8 cellular contexts compared by ENCODE assay signal in the genomic region with DNA sequence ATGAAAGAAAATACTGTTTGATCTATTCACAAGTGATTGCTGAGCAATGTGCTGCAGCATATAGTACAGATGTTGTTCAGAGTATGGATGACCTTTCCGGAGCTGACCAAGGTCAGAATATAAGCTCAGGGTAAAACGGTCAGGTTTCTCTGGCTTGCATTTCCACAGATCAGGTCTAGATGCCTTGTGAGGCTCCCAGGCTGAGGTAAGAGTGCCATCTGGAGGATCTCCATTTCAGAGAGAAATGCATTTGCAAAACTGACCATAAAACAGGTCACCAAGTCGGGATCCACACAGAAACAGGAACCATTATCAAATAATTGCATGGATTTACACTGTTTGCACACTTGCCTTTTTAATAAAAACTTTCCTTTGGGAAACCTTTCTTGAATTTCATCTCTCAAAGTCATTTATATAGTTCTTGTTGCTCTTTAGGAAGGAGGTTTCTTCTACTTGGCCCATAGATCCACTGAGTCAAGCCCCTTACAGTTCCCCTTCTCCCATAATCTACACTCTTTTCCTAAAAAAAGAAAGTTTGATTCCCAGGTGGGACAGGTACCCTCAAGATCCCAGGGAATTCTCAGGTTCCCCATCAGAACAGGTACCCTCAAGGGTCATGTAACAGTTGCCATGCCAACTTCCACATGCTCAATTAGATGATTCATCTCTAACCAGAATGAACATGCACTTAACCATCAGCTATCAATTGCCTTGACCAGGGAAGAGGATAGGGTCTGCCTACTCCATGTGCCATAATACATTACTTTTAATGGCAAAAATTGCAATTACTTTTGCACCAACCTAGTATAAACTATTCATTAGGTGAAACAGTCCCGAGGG. TPM values are rescaled to one million over a fixed set of nuclear protein-coding genes. Genes with fewer than 3 reads are reported as not detected.
DNase-seq lines count a peak whose midpoint lies in the region; ATAC-seq and TF ChIP-seq lines count a peak whose summit lies in the region.

No MANE protein-coding gene starts in this region.

- H3K79me2 ChIP-seq in fibroblast of lung (ENCODE audit: control insufficient read depth, insufficient read depth, low read length), result no peaks in the 10 kb centered on the region

- no CpG with 5 or more reads among the region's 4 CpGs for WGBS in IMR-90 (ENCODE audit: extremely low coverage in 2 of 2, insufficient read length in 1 of 2), 2 experiments

- peak; percentile 66 for TF ChIP-seq CTCF in IMR-90 (conservative IDR thresholded peaks at IDR 0.05; ENCODE audit: low read depth, low read length)
- peak; percentile 75 for TF ChIP-seq CTCF in RWPE2 (IDR thresholded peaks at IDR 0.05; ENCODE audit: poor library complexity, severe bottlenecking)
- TF ChIP-seq CTCF in fibroblast of lung (conservative IDR thresholded peaks at IDR 0.05 in 1 of 2, IDR thresholded peaks at IDR 0.05 in 1 of 2; ENCODE audit: low read depth in 1 of 2, low read length in 2 of 2), result peak; percentile 46 to 54

- CTCF ChIA-PET in IMR-90 (lab: Yijun Ruan, JAX), result interaction anchor here (0.6 to 2.9 kb wide), 16 partner anchors 9 to 441 kb away, joined by 3 to 19 read pairs (median 3); a partner anchor contains a TSS

- H3K4me3 ChIP-seq in IMR-90 (ENCODE audit: insufficient read depth, low read depth, low read length) (no peak overlapping the region), RWPE2 (ENCODE audit: severe bottlenecking) (no peak overlapping the region), fibroblast of lung (replicated peaks in 1 of 4; ENCODE audit: control extremely low read depth in 1 of 4, insufficient read depth in 1 of 4, low read depth in 3 of 4, low read length in 4 of 4) (no peak overlapping the region)

- H3K27ac ChIP-seq in IMR-90 (ENCODE audit: insufficient read depth, low read length) (no peak overlapping the region), RWPE2 (ENCODE audit: poor library complexity, severe bottlenecking) (no peak overlapping the region), fibroblast of lung (ENCODE audit: insufficient read depth, low read length) (no peak overlapping the region)

- peaks cover 10% of the 10 kb centered on the region; the same call in 1 of the 2 replicates for H3K9me1 ChIP-seq in IMR-90 (ENCODE audit: insufficient read depth, low read length)

- no peak overlapping the region for H2BK5ac ChIP-seq in IMR-90 (ENCODE audit: low read depth, low read length, poor library complexity, severe bottlenecking)

- no peak overlapping the region for H3K18ac ChIP-seq in IMR-90 (ENCODE audit: low read depth, low read length)

- intact Hi-C loops in IMR-90 (cut with micrococcal nuclease), result loop anchor here (1.0 to 10.0 kb wide), 4 partner anchors 198 to 1516 kb away; a partner anchor contains a TSS

- POLR2A ChIA-PET in IMR-90 (lab: Charles Lee; ENCODE audit: unreplicated experiment), result no interaction called here

- no peak overlapping the region for H2BK20ac ChIP-seq in IMR-90 (ENCODE audit: low read depth, low read length)

- H3K36me3 ChIP-seq in IMR-90 (ENCODE audit: control insufficient read depth, insufficient read depth, low read length) (peaks cover 6% of the 10 kb centered on the region), RWPE2 (ENCODE audit: low read depth) (peaks cover 34% of the 10 kb centered on the region), fibroblast of lung (ENCODE audit: control insufficient read depth, insufficient read depth, low read length) (no peaks in the 10 kb centered on the region)

- H4K20me1 ChIP-seq in IMR-90 (ENCODE audit: insufficient read depth, low read length) (no peaks in the 10 kb centered on the region), fibroblast of lung (ENCODE audit: control insufficient read depth, extremely low read depth, insufficient read depth, low read length) (no peaks in the 10 kb centered on the region)

- no peaks in the 10 kb centered on the region for H3K79me1 ChIP-seq in IMR-90 (ENCODE audit: low read depth in 1 of 2, low read length in 2 of 2)

- dilution Hi-C loops in IMR-90 (cut with HindIII; ENCODE audit: low sequenced_read_pairs, unreplicated experiment), result no loop called here

- peak; percentile 29 for DNase-seq in Caki2 (ENCODE audit: low read depth)
- DNase-seq in IMR-90, result peak; percentile 64
- no peak for DNase-seq in RWPE2 (ENCODE audit: low spot score)
- DNase-seq in fibroblast of lung (ENCODE audit: low read depth in 2 of 2), result peak; percentile 62 to 63
- peak in 39 of 56 donors; percentile 7 to 81 (median 36) for DNase-seq in nucleus accumbens (lab: John Stamatoyannopoulos, UW)
- DNase-seq in mesenteric fat pad (ENCODE audit: low spot score), result no peak
- DNase-seq in NOMO-1 treated with DMSO at 0.1 percent for 48 hours (lab: John Stamatoyannopoulos, UW; ENCODE audit: unreplicated experiment), result no peak

- no peak overlapping the region for H4K5ac ChIP-seq in IMR-90 (ENCODE audit: low read depth, low read length)

- no peak for TF ChIP-seq POLR2A in IMR-90 (IDR thresholded peaks at IDR 0.05; ENCODE audit: low read depth, low read length)

- peak; percentile 79 for TF ChIP-seq RAD21 in IMR-90 (IDR thresholded peaks at IDR 0.05; ENCODE audit: low read length)

- in situ Hi-C loops in Caki2 (cut with HindIII; ENCODE audit: low pct_unique_long_range_greater_than_20kb, low sequenced_read_pairs) (no loop called here), IMR-90 (cut with MboI; ENCODE audit: low sequenced_read_pairs) (loop anchor here (5.0 kb wide), 1 partner anchor 419 kb away; a partner anchor contains a TSS)

- H3K4me1 ChIP-seq in IMR-90 (ENCODE audit: control insufficient read depth, insufficient read depth, low read length), result peaks cover 4% of the 10 kb centered on the region; the same call in 1 of the 2 replicates
- no peaks in the 10 kb centered on the region for H3K4me1 ChIP-seq in RWPE2 (ENCODE audit: insufficient read depth, poor library complexity, severe bottlenecking)
- H3K4me1 ChIP-seq in fibroblast of lung (ENCODE audit: control insufficient read depth, extremely low read depth, insufficient read depth, low read length), result no peaks in the 10 kb centered on the region

- no peak overlapping the region for H3K23ac ChIP-seq in IMR-90 (ENCODE audit: low read depth, low read length)

- no TSS peak for BruUV-seq in IMR-90 (replicated peaks; lab: Mats Ljungman, UMichigan)

- H3K56ac ChIP-seq in IMR-90 (ENCODE audit: extremely low read depth, insufficient read depth, low read length), result no peak overlapping the region

- H3K4ac ChIP-seq in IMR-90 (ENCODE audit: low read depth, low read length), result no peak overlapping the region

- no peak overlapping the region for H2BK120ac ChIP-seq in IMR-90 (ENCODE audit: low read depth, low read length)

- no peak overlapping the region for H2AK5ac ChIP-seq in IMR-90 (ENCODE audit: low read depth, low read length)

- ATAC-seq in IMR-90 (ENCODE audit: low read depth) (peak; percentile 84), RWPE2 (ENCODE audit: low read depth) (peak; percentile 79), GM21786 (IDR thresholded peaks at IDR 0.05; ENCODE audit: unreplicated experiment) (no peak)

- H2BK15ac ChIP-seq in IMR-90 (ENCODE audit: low read depth, low read length), result no peak overlapping the region

- H2AFZ ChIP-seq in IMR-90 (replicated peaks; ENCODE audit: low read length, poor library complexity) (no peak overlapping the region), fibroblast of lung (ENCODE audit: low read length) (no peak overlapping the region)

- H3K14ac ChIP-seq in IMR-90 (replicated peaks; ENCODE audit: low read depth, low read length), result no peak overlapping the region

- H3K4me2 ChIP-seq in IMR-90 (ENCODE audit: low read depth, low read length) (no peak overlapping the region), fibroblast of lung (ENCODE audit: extremely low read depth, insufficient read depth, low read length) (no peak overlapping the region)

- H3K9ac ChIP-seq in IMR-90 (ENCODE audit: low read depth, low read length) (no peak overlapping the region), fibroblast of lung (ENCODE audit: insufficient read depth, low read length) (no peak overlapping the region)

- H3K27me3 ChIP-seq in IMR-90 (ENCODE audit: control insufficient read depth, insufficient read depth, low read length) (no peaks in the 10 kb centered on the region), RWPE2 (ENCODE audit: insufficient read depth, poor library complexity, severe bottlenecking) (no peaks in the 10 kb centered on the region), fibroblast of lung (ENCODE audit: control insufficient read depth, insufficient read depth, low read length) (no peaks in the 10 kb centered on the region)

- H4K91ac ChIP-seq in IMR-90 (ENCODE audit: insufficient read depth, low read depth, low read length), result no peak overlapping the region

- H2AK9ac ChIP-seq in IMR-90 (replicated peaks; ENCODE audit: low read depth, low read length, poor library complexity), result no peak overlapping the region

- H3K9me3 ChIP-seq in IMR-90 (ENCODE audit: control insufficient read depth, insufficient read depth, low read length), result no peaks in the 10 kb centered on the region
- no peaks in the 10 kb centered on the region for H3K9me3 ChIP-seq in RWPE2 (ENCODE audit: severe bottlenecking)
- no peaks in the 10 kb centered on the region for H3K9me3 ChIP-seq in fibroblast of lung (ENCODE audit: control insufficient read depth, insufficient read depth, low read depth, low read length)

- no peak overlapping the region for H4K8ac ChIP-seq in IMR-90 (ENCODE audit: low read depth in 2 of 2, low read length in 2 of 2)

RNA-seq across cellular contexts. Expression of a gene that starts 25.0 kb away (rescaled TPM):
- total RNA-seq in Caki2 (2014; rRNA removed; shearing (Covaris generic); ENCODE audit: low replicate concordance), result 0.32 TPM in 1 of 2 replicates, not detected in the other
- total RNA-seq in IMR-90 (2012; rRNA removed) (under 0.01 TPM in 1 of 2 replicates, not detected in the other), fibroblast of lung (under 0.01 and 0.17 TPM in 2 replicates), mesenteric fat pad (0.80 TPM)
- polyA plus RNA-seq in IMR-90 (2012; rRNA removed) (0.07 and 0.24 TPM in 2 replicates), fibroblast of lung (0.08 TPM in 1 of 2 replicates, not detected in the other)
- polyA plus RNA-seq in IMR-90 (2012; cell fraction: cytosol; rRNA removed), result 0.15 TPM in 1 of 2 replicates, not detected in the other
- 0.77 and 1.5 TPM in 2 replicates for polyA plus RNA-seq in IMR-90 (2012; cell fraction: nucleus; rRNA removed; ENCODE audit: low replicate concordance)
- polyA plus RNA-seq in fibroblast of lung (2012), result not detected in 2 replicates
- polyA minus RNA-seq in fibroblast of lung (ENCODE audit: low replicate concordance), result not detected in 2 replicates

RNA-seq across cellular contexts. Expression of a gene that starts 42.4 kb away (rescaled TPM):
- 9.9 and 12.7 TPM in 2 replicates for total RNA-seq in Caki2 (2014; rRNA removed; shearing (Covaris generic); ENCODE audit: low replicate concordance)
- total RNA-seq in IMR-90 (2012; rRNA removed) (30.6 and 33.3 TPM in 2 replicates), fibroblast of lung (13.5 and 15.9 TPM in 2 replicates), mesenteric fat pad (13.5 TPM)
- polyA plus RNA-seq in IMR-90 (2012; rRNA removed) (8.0 and 10.3 TPM in 2 replicates), fibroblast of lung (15.4 and 19.3 TPM in 2 replicates)
- polyA plus RNA-seq in IMR-90 (2012; cell fraction: cytosol; rRNA removed), result 2.0 and 2.6 TPM in 2 replicates
- 0.86 and 5.1 TPM in 2 replicates for polyA plus RNA-seq in IMR-90 (2012; cell fraction: nucleus; rRNA removed; ENCODE audit: low replicate concordance)
- 10.3 and 14.8 TPM in 2 replicates for polyA plus RNA-seq in fibroblast of lung (2012)
- polyA minus RNA-seq in fibroblast of lung (ENCODE audit: low replicate concordance), result 5.4 and 5.7 TPM in 2 replicates

RNA-seq across cellular contexts. Expression of a gene that starts 48.5 kb away (rescaled TPM):
- total RNA-seq in Caki2 (2014; rRNA removed; shearing (Covaris generic); ENCODE audit: low replicate concordance), result not detected in 2 replicates
- total RNA-seq in IMR-90 (2012; rRNA removed) (not detected in 2 replicates), fibroblast of lung (not detected in 2 replicates), mesenteric fat pad (not detected)
- polyA plus RNA-seq in IMR-90 (2012; rRNA removed) (not detected in 2 replicates), fibroblast of lung (not detected in 2 replicates)
- not detected in 2 replicates for polyA plus RNA-seq in IMR-90 (2012; cell fraction: cytosol; rRNA removed)
- polyA plus RNA-seq in IMR-90 (2012; cell fraction: nucleus; rRNA removed; ENCODE audit: low replicate concordance), result not detected in 2 replicates
- not detected in 2 replicates for polyA plus RNA-seq in fibroblast of lung (2012)
- not detected in 2 replicates for polyA minus RNA-seq in fibroblast of lung (ENCODE audit: low replicate concordance)

Comparison
In these comparisons a context has a peak if more than half of its experiments do, and no peak if none do; other contexts are left out.
1. DNase-seq: peak in Caki2 (single experiment), IMR-90 (single experiment), fibroblast of lung (2 of 2) and nucleus accumbens (39 of 56); none in RWPE2 (single experiment), mesenteric fat pad (single experiment) and NOMO-1 treated with DMSO at 0.1 percent for 48 hours (single experiment).
2. Peak in every context shown above with its lines, with median percentiles within 50 percentile points of each other: CTCF ChIP-seq.